In genomic region chr17:80738020-80738380, GRCh38 we compare ENCODE assay signal across 19 cellular contexts.
A peak's percentile ranks its signal among the peaks of the same experiment; 100 is the strongest.
DNase-seq lines count a peak whose midpoint lies in the region; ATAC-seq, FAIRE-seq and TF ChIP-seq lines count a peak whose summit lies in the region.
"Had no signal": no experiment of that assay in that cellular context is flagged by ENCODE, and none has a peak within 500 bp of the region (broad histone marks: within the 10 kb centered on the region; RNA-seq: fewer than 3 reads in every experiment).

No MANE protein-coding gene starts in this region.

- no peak for TF ChIP-seq CTCF in Peyer's patch (IDR thresholded peaks at IDR 0.05)
- TF ChIP-seq CTCF in ascending aorta (IDR thresholded peaks at IDR 0.05), result no peak

- no peak for TF ChIP-seq POLR2A in GM12892 (IDR thresholded peaks at IDR 0.05; ENCODE audit: low read depth, low read length)
- no peak for TF ChIP-seq POLR2A in Peyer's patch (IDR thresholded peaks at IDR 0.05)

- no peaks in the 10 kb centered on the region for H3K27me3 ChIP-seq in Peyer's patch
- H3K27me3 ChIP-seq in ascending aorta, result no peaks in the 10 kb centered on the region

- peaks cover 18 to 20% of the 10 kb centered on the region in 2 donors for H3K4me1 Mint-ChIP-seq in natural killer cell treated with Interleukin-12 subunit alpha and Interleukin-12 subunit beta and Interleukin-15 and Interleukin-18, amount 100 ng/mL, for 72 hours (ENCODE audit: low read depth in 2 of 2)

- H3K36me3 ChIP-seq in Peyer's patch (no peaks in the 10 kb centered on the region), ascending aorta (no peaks in the 10 kb centered on the region)

- H3K9me3 Mint-ChIP-seq in natural killer cell treated with Interleukin-12 subunit alpha and Interleukin-12 subunit beta and Interleukin-15 and Interleukin-18, amount 100 ng/mL, for 72 hours, result no peaks in the 10 kb centered on the region

- ATAC-seq in GM21825 (IDR thresholded peaks at IDR 0.05; ENCODE audit: unreplicated experiment) (peak; percentile 4), GM18517 (IDR thresholded peaks at IDR 0.05; ENCODE audit: unreplicated experiment) (no peak)
- ATAC-seq in natural killer cell treated with Interleukin-12 subunit alpha and Interleukin-12 subunit beta and Interleukin-15 and Interleukin-18, amount 100 ng/mL, for 72 hours, result peak; percentile 43 to 68
- ATAC-seq: right cardiac atrium had no signal

- DNase-seq in GM12892 (ENCODE audit: insufficient read length) (peak; percentile 33), Peyer's patch (no peak), NK-92 (lab: John Stamatoyannopoulos, UW; ENCODE audit: unreplicated experiment) (no peak), ascending aorta (ENCODE audit: low spot score in 2 of 2) (no peak), NCI-H2171 (lab: John Stamatoyannopoulos, UW) (no peak)
- DNase-seq in natural killer cell treated with Interleukin-12 subunit alpha and Interleukin-12 subunit beta and Interleukin-15 and Interleukin-18, amount 100 ng/mL, for 72 hours (ENCODE audit: low spot score), result no peak
- DNase-seq: activated CD4-positive, alpha-beta T cell treated with anti-CD3 and anti-CD28 coated beads, Interleukin-2, amount 50 U/mL, for 1 hour; activated effector memory CD4-positive, alpha-beta T cell treated with Interleukin-2 at 50 U/mL for 16 hours; central memory CD4-positive, alpha-beta T cell; glutamatergic neuron; left cardiac atrium; NCI-H1048; T-helper 2 cell had no signal

- H3K9me3 ChIP-seq in Peyer's patch (no peaks in the 10 kb centered on the region), ascending aorta (no peaks in the 10 kb centered on the region)

- H3K27ac ChIP-seq in Peyer's patch (peak overlapping the region in 3 of 4 donors; percentile 18 to 79 (median 58)), ascending aorta (no peak overlapping the region)
- H3K27ac ChIP-seq: C4-2B had no signal

- H3K4me3 ChIP-seq in Peyer's patch (no peak overlapping the region), ascending aorta (no peak overlapping the region)

- intact Hi-C loops in ascending aorta (cut with DNase I), result no loop called here

- no peaks in the 10 kb centered on the region for H3K4me1 ChIP-seq in Peyer's patch
- H3K4me1 ChIP-seq in ascending aorta, result no peaks in the 10 kb centered on the region

- no peaks in the 10 kb centered on the region for H3K27me3 Mint-ChIP-seq in natural killer cell treated with Interleukin-12 subunit alpha and Interleukin-12 subunit beta and Interleukin-15 and Interleukin-18, amount 100 ng/mL, for 72 hours

- no peak for FAIRE-seq in GM12892 (lab: Jason Lieb, UNC)
- FAIRE-seq: endothelial cell of umbilical vein, H1 had no signal

- H3K36me3 Mint-ChIP-seq in natural killer cell treated with Interleukin-12 subunit alpha and Interleukin-12 subunit beta and Interleukin-15 and Interleukin-18, amount 100 ng/mL, for 72 hours, result peaks cover 15% of the 10 kb centered on the region

- H3K4me3 Mint-ChIP-seq in natural killer cell treated with Interleukin-12 subunit alpha and Interleukin-12 subunit beta and Interleukin-15 and Interleukin-18, amount 100 ng/mL, for 72 hours, result no peak overlapping the region

- H3K27ac Mint-ChIP-seq in natural killer cell treated with Interleukin-12 subunit alpha and Interleukin-12 subunit beta and Interleukin-15 and Interleukin-18, amount 100 ng/mL, for 72 hours, result no peak overlapping the region

Comparison
In these comparisons a context has a peak if more than half of its experiments do, and no peak if none do; other contexts are left out.
1. H3K27ac ChIP-seq: peak in Peyer's patch (3 of 4); none in ascending aorta (0 of 2).